ENCODE assay signal across 8 cellular contexts in genomic region chr19:51366050-51366998, GRCh38. TPM values are rescaled to one million over a fixed set of nuclear protein-coding genes. Genes with fewer than 3 reads are reported as not detected.
DNase-seq lines count a peak whose midpoint lies in the region; ATAC-seq and FAIRE-seq lines count a peak whose summit lies in the region.

TSS of gene ETFB (minus strand) at chr19:51366388. CDS start at chr19:51366326, 62 bp downstream.

- DNase-seq in GM18507 (ENCODE audit: extremely low spot score, insufficient read length, low read depth) (peak; percentile 94), NCI-H774 (lab: John Stamatoyannopoulos, UW) (peak; percentile 97), dedifferentiated amniotic fluid mesenchymal stem cell (ENCODE audit: extremely low spot score) (peak; percentile 97), left lobe of liver (ENCODE audit: low spot score) (peak; percentile 99)
- peak; percentile 82 to 93 for DNase-seq in activated CD4-positive, alpha-beta T cell treated with anti-CD3 and anti-CD28 coated beads, Interleukin-2, amount 50 U/mL, for 24 hours (ENCODE audit: low read depth in 1 of 2, low spot score in 1 of 2)
- peak; percentile 97 for DNase-seq in stimulated activated CD4-positive, alpha-beta T cell treated with anti-CD3 and anti-CD28 coated beads, Interleukin-1b, Interleukin-23, amount 100 ng/mL, for 48 hours

- ATAC-seq in HG03066 (IDR thresholded peaks at IDR 0.05; ENCODE audit: low read depth, unreplicated experiment) (peak; percentile 52), left lobe of liver (peak; percentile 72), HG03565 (IDR thresholded peaks at IDR 0.05; ENCODE audit: unreplicated experiment) (no peak)

- peak; percentile 98 for FAIRE-seq in GM18507 (lab: Jason Lieb, UNC)

RNA-seq across cellular contexts. Expression of gene ETFB, which starts in this region (rescaled TPM):
- total RNA-seq in left lobe of liver, result 378 TPM
